In genomic region chr5:129223178-129223577, GRCh38 we compare ENCODE assay signal across 3 cellular contexts.
"Had no signal": no experiment of that assay in that cellular context is flagged by ENCODE, and none has a peak within 500 bp of the region (broad histone marks: within the 10 kb centered on the region; RNA-seq: fewer than 3 reads in every experiment).

No MANE protein-coding gene starts in this region.

- ATAC-seq: GM12878 had no signal

- DNase-seq: GDM1, GF-D8 had no signal

- H3K4me3 ChIP-seq: GM12878 had no signal
